ENCODE assay signal across 7 cellular contexts in the genomic region with DNA sequence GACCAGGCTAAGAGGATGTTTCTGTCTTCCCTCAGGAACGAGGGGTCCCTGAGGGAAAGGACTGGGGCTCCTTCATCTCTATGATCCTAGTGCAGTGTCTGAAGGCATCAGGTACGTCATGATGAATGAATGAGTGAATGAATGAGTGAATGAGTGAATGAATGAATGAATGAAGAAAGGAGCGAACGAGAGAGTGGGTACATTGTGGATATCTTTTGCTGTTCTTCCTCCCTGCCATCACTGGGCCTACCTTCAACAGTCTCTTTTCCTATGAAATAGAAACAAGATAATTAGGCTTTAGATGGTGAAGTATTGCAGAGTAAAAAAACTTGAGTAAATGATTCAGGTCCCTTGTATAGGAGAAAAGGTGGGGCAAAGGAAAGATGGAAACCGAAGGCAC.
"Had no signal": no experiment of that assay in that cellular context is flagged by ENCODE, and none has a peak within 500 bp of the region (broad histone marks: within the 10 kb centered on the region; RNA-seq: fewer than 3 reads in every experiment).

No MANE protein-coding gene starts in this region.

- H3K4me2 ChIP-seq: KMS-11 had no signal

- DNase-seq: IMR-90, Karpas-422, KBM-7, KG1 had no signal

- FAIRE-seq: HTR-8/SVneo had no signal

- H3K27ac ChIP-seq: HL-60, KMS-11 had no signal

- H3K9ac ChIP-seq: KMS-11 had no signal
